16 cellular contexts compared by ENCODE assay signal in genomic region chr5:176768174-176768970, GRCh38. TPM values are rescaled to one million over a fixed set of nuclear protein-coding genes. Genes with fewer than 3 reads are reported as not detected.
"Had no signal": no experiment of that assay in that cellular context is flagged by ENCODE, and none has a peak within 500 bp of the region (broad histone marks: within the 10 kb centered on the region; RNA-seq: fewer than 3 reads in every experiment).

No MANE protein-coding gene starts in this region.

- H3K4me1 ChIP-seq: body of pancreas, left lung, stomach, thyroid gland had no signal

- H3K4me3 ChIP-seq: body of pancreas, left lung, stomach, thyroid gland had no signal

- H3K27me3 ChIP-seq: body of pancreas, thyroid gland had no signal

- DNase-seq: activated CD4-positive, alpha-beta memory T cell treated with anti-CD3 and anti-CD28 coated beads, Interleukin-2, amount 10 ng/mL, durations not matched to agents 7 days and 5 days; activated CD4-positive, alpha-beta T cell treated with anti-CD3 and anti-CD28 coated beads for 36 hours; amniotic stem cell; body of pancreas; dermis blood vessel endothelial cell; mesenchymal stem cell; stimulated activated CD4-positive, alpha-beta T cell treated with anti-CD3 and anti-CD28 coated beads, Interleukin-15, amount 100 ng/mL, for 24 hours; stimulated activated CD4-positive, alpha-beta T cell treated with anti-CD3 and anti-CD28 coated beads, Interleukin-4, amount 100 ng/mL, for 24 hours; stomach; T-helper 9 cell; thyroid gland had no signal

- H3K4me1 Mint-ChIP-seq: activated CD4-positive, alpha-beta memory T cell treated with anti-CD3 and anti-CD28 coated beads, Interleukin-2, amount 10 ng/mL, durations not matched to agents 7 days and 5 days; activated CD4-positive, alpha-beta T cell treated with anti-CD3 and anti-CD28 coated beads for 36 hours; central memory CD8-positive, alpha-beta T cell had no signal

- H3K4me3 Mint-ChIP-seq: activated CD4-positive, alpha-beta memory T cell treated with anti-CD3 and anti-CD28 coated beads, Interleukin-2, amount 10 ng/mL, durations not matched to agents 7 days and 5 days; activated CD4-positive, alpha-beta T cell treated with anti-CD3 and anti-CD28 coated beads for 36 hours; central memory CD8-positive, alpha-beta T cell had no signal

- H3K27ac Mint-ChIP-seq: activated CD4-positive, alpha-beta memory T cell treated with anti-CD3 and anti-CD28 coated beads, Interleukin-2, amount 10 ng/mL, durations not matched to agents 7 days and 5 days; activated CD4-positive, alpha-beta T cell treated with anti-CD3 and anti-CD28 coated beads for 36 hours; activated naive CD4-positive, alpha-beta T cell treated with anti-CD3 and anti-CD28 coated beads, Interleukin-2, amount 50 U/mL, for 72 hours had no signal

- H3K9me3 ChIP-seq: body of pancreas, left lung, thyroid gland had no signal

- H3K36me3 ChIP-seq: left lung, stomach, thyroid gland had no signal

- ATAC-seq: activated CD4-positive, alpha-beta T cell treated with anti-CD3 and anti-CD28 coated beads for 36 hours; activated naive CD4-positive, alpha-beta T cell treated with anti-CD3 and anti-CD28 coated beads, Interleukin-2, amount 50 U/mL, for 72 hours; body of pancreas; left lung had no signal

- H3K27ac ChIP-seq: body of pancreas, left lung, stomach, thyroid gland had no signal

RNA-seq across cellular contexts. Expression of gene UNC5A, which starts 42.0 kb away (rescaled TPM):
- total RNA-seq: activated CD4-positive, alpha-beta memory T cell treated with anti-CD3 and anti-CD28 coated beads, Interleukin-2, amount 10 ng/mL, durations not matched to agents 7 days and 5 days; activated CD4-positive, alpha-beta T cell treated with anti-CD3 and anti-CD28 coated beads for 36 hours; osteoblast; SK-MEL-5 had no signal
